ENCODE assay signal across 30 cellular contexts in genomic region chr2:143954208-143954607, GRCh38.
DNase-seq lines count a peak whose midpoint lies in the region; ATAC-seq, FAIRE-seq and TF ChIP-seq lines count a peak whose summit lies in the region.
"Had no signal": no experiment of that assay in that cellular context is flagged by ENCODE, and none has a peak within 500 bp of the region (broad histone marks: within the 10 kb centered on the region; RNA-seq: fewer than 3 reads in every experiment).

No MANE protein-coding gene starts in this region.

- TF ChIP-seq CTCF in IMR-90 (conservative IDR thresholded peaks at IDR 0.05; ENCODE audit: low read depth, low read length), result no peak
- TF ChIP-seq CTCF in astrocyte (IDR thresholded peaks at IDR 0.05; ENCODE audit: insufficient read depth, low read depth, low read length), result no peak
- no peak for TF ChIP-seq CTCF in fibroblast of pulmonary artery (IDR thresholded peaks at IDR 0.05; ENCODE audit: low read length, missing control alignments)
- TF ChIP-seq CTCF in upper lobe of right lung (IDR thresholded peaks at IDR 0.05), result no peak

- no peaks in the 10 kb centered on the region for H3K36me3 Mint-ChIP-seq in astrocyte (ENCODE audit: low read depth, unreplicated experiment)
- no peaks in the 10 kb centered on the region for H3K36me3 Mint-ChIP-seq in activated CD4-positive, alpha-beta T cell treated with anti-CD3 and anti-CD28 coated beads for 36 hours (ENCODE audit: low read depth)
- H3K36me3 Mint-ChIP-seq: type B pancreatic cell had no signal

- no peak overlapping the region for H3K9ac ChIP-seq in IMR-90 (ENCODE audit: low read depth, low read length)
- no peak overlapping the region for H3K9ac ChIP-seq in astrocyte (ENCODE audit: low read length)
- H3K9ac ChIP-seq: neural progenitor cell had no signal

- H3K4me1 Mint-ChIP-seq in astrocyte (ENCODE audit: low read depth, unreplicated experiment), result peaks cover 20% of the 10 kb centered on the region
- no peaks in the 10 kb centered on the region for H3K4me1 Mint-ChIP-seq in activated CD4-positive, alpha-beta T cell treated with anti-CD3 and anti-CD28 coated beads for 36 hours
- H3K4me1 Mint-ChIP-seq: immature natural killer cell; stimulated activated effector memory CD8-positive, alpha-beta T cell treated with anti-CD3 and anti-CD28 coated beads, Interleukin-12 subunit alpha, Interleukin-12 subunit beta, amount 100 ng/mL, for 72 hours; T-helper 17 cell had no signal

- no peak overlapping the region for H2BK5ac ChIP-seq in IMR-90 (ENCODE audit: low read depth, low read length, poor library complexity, severe bottlenecking)

- no peaks in the 10 kb centered on the region for H3K9me3 Mint-ChIP-seq in astrocyte (ENCODE audit: unreplicated experiment)
- no peaks in the 10 kb centered on the region for H3K9me3 Mint-ChIP-seq in activated CD4-positive, alpha-beta T cell treated with anti-CD3 and anti-CD28 coated beads for 36 hours (ENCODE audit: low read depth)
- H3K9me3 Mint-ChIP-seq: GM23338; IgD-negative memory B cell; immature natural killer cell; neural progenitor cell; stimulated activated effector memory CD8-positive, alpha-beta T cell treated with anti-CD3 and anti-CD28 coated beads, Interleukin-12 subunit alpha, Interleukin-12 subunit beta, amount 100 ng/mL, for 72 hours; type B pancreatic cell had no signal

- H3K27me3 ChIP-seq in IMR-90 (ENCODE audit: control insufficient read depth, insufficient read depth, low read length) (no peaks in the 10 kb centered on the region), astrocyte (ENCODE audit: insufficient read depth, low read length) (no peaks in the 10 kb centered on the region), upper lobe of right lung (no peaks in the 10 kb centered on the region)
- H3K27me3 ChIP-seq: brain microvascular endothelial cell, colonic mucosa, neural progenitor cell, right lobe of liver had no signal

- H2AFZ ChIP-seq in IMR-90 (replicated peaks; ENCODE audit: low read length, poor library complexity) (no peak overlapping the region), astrocyte (ENCODE audit: low read depth, low read length) (no peak overlapping the region)
- H2AFZ ChIP-seq: GM23338, neural progenitor cell had no signal

- no CpG with 5 or more reads among the region's 4 CpGs for WGBS in IMR-90 (ENCODE audit: extremely low coverage in 2 of 2, insufficient read length in 1 of 2), 2 experiments

- no peak overlapping the region for H2AK5ac ChIP-seq in IMR-90 (ENCODE audit: low read depth, low read length)

- CTCF ChIA-PET in IMR-90 (lab: Yijun Ruan, JAX), result no interaction called here
- CTCF ChIA-PET in activated CD4-positive, alpha-beta T cell treated with anti-CD3 and anti-CD28 coated beads for 36 hours (lab: Charles Lee), result interaction anchor here (1.3 kb wide), 1 partner anchor 15 kb away, joined by 3 read pairs; no protein-coding TSS in a partner anchor

- H3K27ac ChIP-seq in IMR-90 (ENCODE audit: insufficient read depth, low read length), result no peak overlapping the region
- no peak overlapping the region for H3K27ac ChIP-seq in astrocyte (ENCODE audit: low read depth, low read length)
- peak overlapping the region; percentile 64 for H3K27ac ChIP-seq in upper lobe of right lung
- H3K27ac ChIP-seq: brain microvascular endothelial cell, C4-2B, colonic mucosa, neural progenitor cell, right lobe of liver had no signal

- H3K27ac Mint-ChIP-seq in astrocyte (ENCODE audit: unreplicated experiment), result no peak overlapping the region
- no peak overlapping the region for H3K27ac Mint-ChIP-seq in activated CD4-positive, alpha-beta T cell treated with anti-CD3 and anti-CD28 coated beads for 36 hours
- H3K27ac Mint-ChIP-seq: activated CD8-positive, alpha-beta T cell treated with anti-CD3 and anti-CD28 coated beads, Interleukin-2, amount 10 ng/mL, durations not matched to agents 7 days and 5 days; GM23338; IgD-negative memory B cell; immature natural killer cell; neural progenitor cell; progenitor cell of endocrine pancreas; stimulated activated effector memory CD8-positive, alpha-beta T cell treated with anti-CD3 and anti-CD28 coated beads, Interleukin-12 subunit alpha, Interleukin-12 subunit beta, amount 100 ng/mL, for 72 hours; T-helper 17 cell; type B pancreatic cell had no signal

- ATAC-seq in IMR-90 (ENCODE audit: low read depth) (no peak), upper lobe of right lung (no peak), GM19328 (IDR thresholded peaks at IDR 0.05; ENCODE audit: unreplicated experiment) (no peak)
- ATAC-seq in activated CD4-positive, alpha-beta T cell treated with anti-CD3 and anti-CD28 coated beads for 36 hours, result no peak
- ATAC-seq: activated CD8-positive, alpha-beta T cell treated with anti-CD3 and anti-CD28 coated beads, Interleukin-2, amount 10 ng/mL, durations not matched to agents 7 days and 5 days; GM23338; left lobe of liver; right lobe of liver; stimulated activated effector memory CD8-positive, alpha-beta T cell treated with anti-CD3 and anti-CD28 coated beads, Interleukin-12 subunit alpha, Interleukin-12 subunit beta, amount 100 ng/mL, for 72 hours; T-helper 17 cell had no signal

- no peak overlapping the region for H4K91ac ChIP-seq in IMR-90 (ENCODE audit: insufficient read depth, low read depth, low read length)

- dilution Hi-C loops in IMR-90 (cut with HindIII; ENCODE audit: low sequenced_read_pairs, unreplicated experiment), result no loop called here

- no peaks in the 10 kb centered on the region for H3K79me1 ChIP-seq in IMR-90 (ENCODE audit: low read depth in 1 of 2, low read length in 2 of 2)

- no peak overlapping the region for H3K4ac ChIP-seq in IMR-90 (ENCODE audit: low read depth, low read length)

- BruUV-seq in IMR-90 (replicated peaks; lab: Mats Ljungman, UMichigan), result no TSS peak

- TF ChIP-seq RAD21 in IMR-90 (IDR thresholded peaks at IDR 0.05; ENCODE audit: low read length), result no peak

- H3K56ac ChIP-seq in IMR-90 (ENCODE audit: extremely low read depth, insufficient read depth, low read length), result no peak overlapping the region

- H3K9me1 ChIP-seq in IMR-90 (ENCODE audit: insufficient read depth, low read length), result peaks cover 4% of the 10 kb centered on the region; the same call in 1 of the 2 replicates

- H3K14ac ChIP-seq in IMR-90 (replicated peaks; ENCODE audit: low read depth, low read length), result no peak overlapping the region

- no peaks in the 10 kb centered on the region for H3K27me3 Mint-ChIP-seq in astrocyte (ENCODE audit: low read depth, unreplicated experiment)
- H3K27me3 Mint-ChIP-seq in activated CD4-positive, alpha-beta T cell treated with anti-CD3 and anti-CD28 coated beads for 36 hours, result no peaks in the 10 kb centered on the region
- H3K27me3 Mint-ChIP-seq: IgD-negative memory B cell, progenitor cell of endocrine pancreas, T-helper 17 cell, type B pancreatic cell had no signal

- peaks cover 4% of the 10 kb centered on the region for H3K4me1 ChIP-seq in IMR-90 (ENCODE audit: control insufficient read depth, insufficient read depth, low read length)
- peaks cover 11% of the 10 kb centered on the region for H3K4me1 ChIP-seq in astrocyte (ENCODE audit: insufficient read depth, low read length)
- H3K4me1 ChIP-seq in upper lobe of right lung, result no peaks in the 10 kb centered on the region
- H3K4me1 ChIP-seq: colonic mucosa, right lobe of liver had no signal

- H4K5ac ChIP-seq in IMR-90 (ENCODE audit: low read depth, low read length), result no peak overlapping the region

- H3K9me3 ChIP-seq in IMR-90 (ENCODE audit: control insufficient read depth, insufficient read depth, low read length) (no peaks in the 10 kb centered on the region), astrocyte (ENCODE audit: insufficient read depth, low read depth, low read length) (no peaks in the 10 kb centered on the region), upper lobe of right lung (no peaks in the 10 kb centered on the region)
- H3K9me3 ChIP-seq: colonic mucosa, right lobe of liver had no signal

- peak; percentile 48 for DNase-seq in IMR-90
- DNase-seq in astrocyte (ENCODE audit: low read depth), result peak; percentile 46
- peak; percentile 35 for DNase-seq in fibroblast of pulmonary artery (ENCODE audit: low read depth)
- DNase-seq in upper lobe of right lung, result no peak
- no peak for DNase-seq in HTR-8/SVneo (ENCODE audit: insufficient read length, low spot score)
- DNase-seq in activated CD4-positive, alpha-beta T cell treated with anti-CD3 and anti-CD28 coated beads for 36 hours, result no peak
- DNase-seq: activated CD8-positive, alpha-beta T cell treated with anti-CD3 and anti-CD28 coated beads, Interleukin-2, amount 10 ng/mL, durations not matched to agents 7 days and 5 days; activated gamma-delta T cell treated with Interleukin-2 at 50 U/mL for 16 hours; brain microvascular endothelial cell; colonic mucosa; DMS79; effector CD8-positive, alpha-beta T cell; hypothalamus; immature natural killer cell; mesenchymal stem cell; NCI-H1105; NCI-H2029; NCI-H69; right lobe of liver; stimulated activated CD4-positive, alpha-beta T cell treated with anti-CD3 and anti-CD28 coated beads, Interleukin-4, amount 100 ng/mL, for 24 hours; T-helper 17 cell had no signal

- H2BK15ac ChIP-seq in IMR-90 (ENCODE audit: low read depth, low read length), result no peak overlapping the region

- H3K23ac ChIP-seq in IMR-90 (ENCODE audit: low read depth, low read length), result no peak overlapping the region

- no peak overlapping the region for H3K4me3 Mint-ChIP-seq in astrocyte (ENCODE audit: unreplicated experiment)
- no peak overlapping the region for H3K4me3 Mint-ChIP-seq in activated CD4-positive, alpha-beta T cell treated with anti-CD3 and anti-CD28 coated beads for 36 hours
- H3K4me3 Mint-ChIP-seq: activated CD8-positive, alpha-beta T cell treated with anti-CD3 and anti-CD28 coated beads, Interleukin-2, amount 10 ng/mL, durations not matched to agents 7 days and 5 days; GM23338; IgD-negative memory B cell; immature natural killer cell; neural progenitor cell; stimulated activated effector memory CD8-positive, alpha-beta T cell treated with anti-CD3 and anti-CD28 coated beads, Interleukin-12 subunit alpha, Interleukin-12 subunit beta, amount 100 ng/mL, for 72 hours; T-helper 17 cell; type B pancreatic cell had no signal

- H3K36me3 ChIP-seq in IMR-90 (ENCODE audit: control insufficient read depth, insufficient read depth, low read length) (no peaks in the 10 kb centered on the region), astrocyte (ENCODE audit: insufficient read depth, low read length) (no peaks in the 10 kb centered on the region), upper lobe of right lung (no peaks in the 10 kb centered on the region)
- H3K36me3 ChIP-seq: brain microvascular endothelial cell, colonic mucosa, neural progenitor cell, right lobe of liver had no signal

- no peak for FAIRE-seq in astrocyte (lab: Jason Lieb, UNC)
- FAIRE-seq in HTR-8/SVneo (lab: Jason Lieb, UNC), result no peak

- no peaks in the 10 kb centered on the region for H4K20me1 ChIP-seq in IMR-90 (ENCODE audit: insufficient read depth, low read length)
- H4K20me1 ChIP-seq in astrocyte (ENCODE audit: insufficient read depth, low read length), result no peaks in the 10 kb centered on the region

- intact Hi-C loops in IMR-90 (cut with micrococcal nuclease), result loop anchor here (5.0 kb wide), 2 partner anchors 118 to 558 kb away; no protein-coding TSS in a partner anchor
- intact Hi-C loops in upper lobe of right lung (cut with DNase I), result no loop called here
- intact Hi-C loops in activated CD4-positive, alpha-beta T cell treated with anti-CD3 and anti-CD28 coated beads for 36 hours (cut with DNase I, micrococcal nuclease), result no loop called here

- H2BK20ac ChIP-seq in IMR-90 (ENCODE audit: low read depth, low read length), result no peak overlapping the region

- H2BK120ac ChIP-seq in IMR-90 (ENCODE audit: low read depth, low read length), result no peak overlapping the region

- H3K79me2 ChIP-seq in astrocyte (ENCODE audit: insufficient read depth, low read length), result no peaks in the 10 kb centered on the region

- TF ChIP-seq POLR2A in IMR-90 (IDR thresholded peaks at IDR 0.05; ENCODE audit: low read depth, low read length), result no peak

- H4K8ac ChIP-seq in IMR-90 (ENCODE audit: low read depth in 2 of 2, low read length in 2 of 2), result no peak overlapping the region

- in situ Hi-C loops in IMR-90 (cut with MboI; ENCODE audit: low sequenced_read_pairs), result no loop called here

- POLR2A ChIA-PET in IMR-90 (lab: Charles Lee; ENCODE audit: unreplicated experiment), result no interaction called here
- POLR2A ChIA-PET in activated CD4-positive, alpha-beta T cell treated with anti-CD3 and anti-CD28 coated beads for 36 hours (lab: Charles Lee), result no interaction called here

- H3K4me3 ChIP-seq in IMR-90 (ENCODE audit: insufficient read depth, low read depth, low read length) (no peak overlapping the region), astrocyte (ENCODE audit: insufficient read depth, low read depth, low read length) (no peak overlapping the region), fibroblast of pulmonary artery (replicated peaks; ENCODE audit: low read depth, low read length) (no peak overlapping the region), upper lobe of right lung (no peak overlapping the region)
- H3K4me3 ChIP-seq: colonic mucosa, GM23338, neural progenitor cell, right lobe of liver had no signal

- H3K18ac ChIP-seq in IMR-90 (ENCODE audit: low read depth, low read length), result no peak overlapping the region

- H3K4me2 ChIP-seq in IMR-90 (ENCODE audit: low read depth, low read length) (no peak overlapping the region), astrocyte (ENCODE audit: low read length) (no peak overlapping the region)
- H3K4me2 ChIP-seq: GM23338, neural progenitor cell had no signal

- H2AK9ac ChIP-seq in IMR-90 (replicated peaks; ENCODE audit: low read depth, low read length, poor library complexity), result no peak overlapping the region

Comparison
In these comparisons a context has a peak if more than half of its experiments do, and no peak if none do; other contexts are left out.
1. DNase-seq: peak in IMR-90 (single experiment), astrocyte (single experiment) and fibroblast of pulmonary artery (single experiment); none in upper lobe of right lung (single experiment), HTR-8/SVneo (single experiment) and activated CD4-positive, alpha-beta T cell treated with anti-CD3 and anti-CD28 coated beads for 36 hours (single experiment).